In the genomic region with DNA sequence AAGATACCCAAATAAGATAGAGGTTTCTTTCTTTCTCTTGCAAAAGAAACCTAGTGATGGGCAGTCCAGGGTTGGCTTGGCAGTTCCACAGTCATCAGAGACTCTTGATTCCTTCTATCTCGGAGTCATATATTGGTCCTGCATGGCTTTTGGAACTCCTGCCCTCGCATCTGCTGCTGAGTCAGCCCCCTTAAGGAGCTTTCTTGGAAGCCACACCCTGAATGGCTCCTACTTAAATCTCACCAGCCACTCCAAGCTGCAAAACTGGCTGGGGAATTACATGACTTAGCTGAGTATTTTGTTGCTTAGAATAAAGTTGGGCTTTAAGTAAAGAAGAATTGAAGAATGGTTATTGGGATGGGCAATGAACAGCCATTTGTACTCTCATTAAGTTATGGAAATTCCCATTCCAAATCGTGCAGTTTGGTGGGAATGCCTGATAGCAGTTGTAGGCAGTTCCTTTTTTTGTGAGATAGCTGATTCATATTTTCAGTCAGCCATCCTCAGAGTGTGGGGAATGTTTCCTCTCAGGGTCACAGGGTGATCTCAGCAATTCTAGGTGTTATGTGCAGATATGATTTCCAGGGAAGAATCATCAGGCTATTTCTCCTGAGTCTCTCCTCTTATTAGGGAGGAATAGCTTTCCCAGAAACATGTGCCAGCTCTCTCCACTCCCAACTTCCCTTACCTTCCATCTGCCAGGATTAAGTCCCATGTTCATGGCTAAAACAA, we compare ENCODE assay signal across 31 cellular contexts.
DNase-seq lines count a peak whose midpoint lies in the region; ATAC-seq and TF ChIP-seq lines count a peak whose summit lies in the region.
"Had no signal": no experiment of that assay in that cellular context is flagged by ENCODE, and none has a peak within 500 bp of the region (broad histone marks: within the 10 kb centered on the region; RNA-seq: fewer than 3 reads in every experiment).

No MANE protein-coding gene starts in this region.

- ATAC-seq in Right ventricle myocardium inferior = peak; percentile 56
- ATAC-seq in HG03521 (IDR thresholded peaks at IDR 0.05; ENCODE audit: unreplicated experiment) = no peak
- no peak for ATAC-seq in natural killer cell
- ATAC-seq in HG03139 (IDR thresholded peaks at IDR 0.05; ENCODE audit: unreplicated experiment) = no peak
- ATAC-seq: activated CD4-positive, alpha-beta T cell treated with anti-CD3 and anti-CD28 coated beads for 36 hours; activated CD8-positive, alpha-beta T cell treated with anti-CD3 and anti-CD28 coated beads for 36 hours; CD8-positive, alpha-beta T cell; left cardiac atrium had no signal

- TF ChIP-seq CTCF in fibroblast of mammary gland (conservative IDR thresholded peaks at IDR 0.05; ENCODE audit: control insufficient read depth, insufficient read depth, low read depth, low read length) (no peak), natural killer cell (IDR thresholded peaks at IDR 0.05) (no peak)

- H3K27me3 Mint-ChIP-seq in natural killer cell (ENCODE audit: low read depth in 2 of 2) = no peaks in the 10 kb centered on the region
- H3K27me3 Mint-ChIP-seq: activated CD4-positive, alpha-beta T cell treated with anti-CD3 and anti-CD28 coated beads for 36 hours; activated CD8-positive, alpha-beta T cell treated with anti-CD3 and anti-CD28 coated beads for 36 hours; central memory CD8-positive, alpha-beta T cell had no signal

- H3K4me3 Mint-ChIP-seq in natural killer cell = no peak overlapping the region
- H3K4me3 Mint-ChIP-seq: activated CD4-positive, alpha-beta T cell treated with anti-CD3 and anti-CD28 coated beads for 36 hours; activated CD8-positive, alpha-beta T cell treated with anti-CD3 and anti-CD28 coated beads for 36 hours; activated T-helper 1 cell treated with anti-CD3 and anti-CD28 coated beads, Interleukin-12 subunit alpha, Interleukin-12 subunit beta, Interleukin-2, Interleukin-4 antibody, amounts not matched to agents 30 ng/mL and 10 ng/mL and 1 ng/mL, durations not matched to agents 14 hours and 24 hours and 36 hours; CD8-positive, alpha-beta T cell; central memory CD8-positive, alpha-beta T cell; endodermal cell; nephron progenitor cell had no signal

- no peaks in the 10 kb centered on the region for H3K9me3 Mint-ChIP-seq in natural killer cell
- H3K9me3 Mint-ChIP-seq: activated CD8-positive, alpha-beta T cell treated with anti-CD3 and anti-CD28 coated beads for 36 hours; activated T-helper 1 cell treated with anti-CD3 and anti-CD28 coated beads, Interleukin-12 subunit alpha, Interleukin-12 subunit beta, Interleukin-2, Interleukin-4 antibody, amounts not matched to agents 30 ng/mL and 10 ng/mL and 1 ng/mL, durations not matched to agents 14 hours and 24 hours and 36 hours; CD8-positive, alpha-beta T cell; central memory CD8-positive, alpha-beta T cell; endodermal cell; nephron progenitor cell had no signal

- DNase-seq in Right ventricle myocardium inferior (ENCODE audit: missing footprints) = no peak
- DNase-seq in cardiac septum (ENCODE audit: low spot score) = no peak
- DNase-seq in NCI-H82 (lab: John Stamatoyannopoulos, UW) = peak; percentile 56
- peak; percentile 50 for DNase-seq in fibroblast of mammary gland (ENCODE audit: low read depth)
- no peak for DNase-seq in natural killer cell
- DNase-seq in HuH-7.5 (ENCODE audit: low spot score) = no peak
- DNase-seq: activated CD4-positive, alpha-beta T cell treated with anti-CD3 and anti-CD28 coated beads for 36 hours; activated CD8-positive, alpha-beta memory T cell treated with anti-CD3 and anti-CD28 coated beads, Interleukin-2, amount 50 U/mL, for 48 hours; activated CD8-positive, alpha-beta T cell treated with anti-CD3 and anti-CD28 coated beads for 36 hours; activated naive CD4-positive, alpha-beta T cell treated with Interleukin-2 at 50 U/mL for 16 hours; BE2C; CD8-positive, alpha-beta T cell; endodermal cell; esophagus squamous epithelium; hypothalamus; left cardiac atrium; NCI-H1105 treated with DMSO at 0.1 percent for 48 hours; NCI-H1930; NCI-H748 treated with DMSO at 0.1 percent for 48 hours; nephron progenitor cell; ovary; Peyer's patch; retina; SIG-M5; small intestine; stimulated activated naive CD4-positive, alpha-beta T cell; SW 1271 had no signal

- no peak overlapping the region for H3K27ac Mint-ChIP-seq in natural killer cell
- H3K27ac Mint-ChIP-seq: activated CD4-positive, alpha-beta T cell treated with anti-CD3 and anti-CD28 coated beads for 36 hours; activated CD8-positive, alpha-beta T cell treated with anti-CD3 and anti-CD28 coated beads for 36 hours; activated T-helper 1 cell treated with anti-CD3 and anti-CD28 coated beads, Interleukin-12 subunit alpha, Interleukin-12 subunit beta, Interleukin-2, Interleukin-4 antibody, amounts not matched to agents 30 ng/mL and 10 ng/mL and 1 ng/mL, durations not matched to agents 14 hours and 24 hours and 36 hours; CD8-positive, alpha-beta T cell; endodermal cell; nephron progenitor cell had no signal

- no peaks in the 10 kb centered on the region for H3K4me1 Mint-ChIP-seq in natural killer cell
- H3K4me1 Mint-ChIP-seq: activated CD4-positive, alpha-beta T cell treated with anti-CD3 and anti-CD28 coated beads for 36 hours; central memory CD8-positive, alpha-beta T cell; nephron progenitor cell had no signal

- intact Hi-C loops in Right ventricle myocardium inferior (cut with DNase I) = no loop called here
- intact Hi-C loops in cardiac septum (cut with DNase I) = no loop called here
- intact Hi-C loops in natural killer cell (cut with micrococcal nuclease) = no loop called here

- no peaks in the 10 kb centered on the region for H3K36me3 Mint-ChIP-seq in natural killer cell

- no peak overlapping the region for H3K4me3 ChIP-seq in fibroblast of mammary gland (ENCODE audit: control insufficient read depth, low read depth, low read length)
- H3K4me3 ChIP-seq: esophagus squamous epithelium, ovary, Peyer's patch had no signal

Comparison
In these comparisons a context has a peak if more than half of its experiments do, and no peak if none do; other contexts are left out.
1. DNase-seq: peak in NCI-H82 (single experiment) and fibroblast of mammary gland (single experiment); none in Right ventricle myocardium inferior (single experiment), cardiac septum (single experiment), natural killer cell (single experiment) and HuH-7.5 (single experiment).